Comparison of ENCODE assay signal across 8 cellular contexts in genomic region chr10:100006241-100006886, GRCh38. TPM values are rescaled to one million over a fixed set of nuclear protein-coding genes. Genes with fewer than 3 reads are reported as not detected.
A peak's percentile ranks its signal among the peaks of the same experiment; 100 is the strongest.
DNase-seq lines count a peak whose midpoint lies in the region; ATAC-seq and TF ChIP-seq lines count a peak whose summit lies in the region.

No MANE protein-coding gene starts in this region.

- H3K27ac ChIP-seq in heart left ventricle (peak overlapping the region in 10 of 12 donors; percentile 30 to 85 (median 46)), SJSA1 (peak overlapping the region; percentile 91), spleen (peak overlapping the region in 7 of 8 donors; percentile 52 to 80 (median 71))

- TF ChIP-seq CTCF in heart left ventricle (IDR thresholded peaks at IDR 0.05) (no peak), fibroblast of the aortic adventitia (IDR thresholded peaks at IDR 0.05; ENCODE audit: insufficient read depth, low read length) (no peak), spleen (IDR thresholded peaks at IDR 0.05 in 8 of 11, conservative IDR thresholded peaks at IDR 0.05 in 3 of 11) (no peak)

- TF ChIP-seq POLR2A in heart left ventricle (IDR thresholded peaks at IDR 0.05) = no peak
- no peak for TF ChIP-seq POLR2A in spleen (IDR thresholded peaks at IDR 0.05)

- peaks cover 3 to 72% (median 40%) of the 10 kb centered on the region in 12 donors for H3K4me1 ChIP-seq in heart left ventricle
- H3K4me1 ChIP-seq in SJSA1 (replicated peaks) = peaks cover 64% of the 10 kb centered on the region
- peaks cover 20 to 72% (median 44%) of the 10 kb centered on the region in 6 donors for H3K4me1 ChIP-seq in spleen

- H3K36me3 ChIP-seq in heart left ventricle (no peaks in the 10 kb centered on the region), SJSA1 (peaks cover 5% of the 10 kb centered on the region), spleen (no peaks in the 10 kb centered on the region)

- no peak for DNase-seq in heart left ventricle
- no peak for DNase-seq in Right ventricle myocardium superior
- peak; percentile 79 to 89 for DNase-seq in SJSA1 (ENCODE audit: low read depth in 1 of 2, low spot score in 2 of 2)
- DNase-seq in fibroblast of the aortic adventitia (ENCODE audit: low read depth) = peak; percentile 95
- DNase-seq in spleen = no peak
- no peak for DNase-seq in NK-92 (lab: John Stamatoyannopoulos, UW; ENCODE audit: unreplicated experiment)
- no peak for DNase-seq in GF-D8 (lab: John Stamatoyannopoulos, UW)

- intact Hi-C loops in heart left ventricle (cut with DNase I) = loop anchor here in 9 of 10 donors (5.0 to 10.0 kb wide), 10 partner anchors 34 to 102 kb away; no protein-coding TSS in a partner anchor
- intact Hi-C loops in Right ventricle myocardium superior (cut with DNase I) = no loop called here
- intact Hi-C loops in spleen (cut with DNase I; ENCODE audit: low total_unique reads) = no loop called here

- H3K9me3 ChIP-seq in heart left ventricle (no peaks in the 10 kb centered on the region), SJSA1 (replicated peaks) (no peaks in the 10 kb centered on the region), spleen (no peaks in the 10 kb centered on the region)

- no peaks in the 10 kb centered on the region for H3K27me3 ChIP-seq in heart left ventricle
- no peaks in the 10 kb centered on the region for H3K27me3 ChIP-seq in SJSA1 (replicated peaks)
- no peaks in the 10 kb centered on the region for H3K27me3 ChIP-seq in spleen (replicated peaks in 1 of 7)

- H3K4me3 ChIP-seq in heart left ventricle (no peak overlapping the region), SJSA1 (peak overlapping the region; percentile 11), fibroblast of the aortic adventitia (ENCODE audit: low read depth, low read length) (peak overlapping the region; percentile 48), spleen (peak overlapping the region in 1 of 8 donors; percentile 15)

- WGBS in heart left ventricle, 4 donors = 50 to 62% (median 56%) methylated on average over 4 of the region's 4 CpGs
- 38 to 58% (median 50%) methylated on average over 4 of the region's 4 CpGs for WGBS in spleen, 5 donors

- ATAC-seq in heart left ventricle (peak in 3 of 4 donors; percentile 55 to 62 (median 60)), Right ventricle myocardium superior (ENCODE audit: poor library complexity) (no peak), GM21576 (IDR thresholded peaks at IDR 0.05; ENCODE audit: unreplicated experiment) (no peak)

RNA-seq across cellular contexts. Expression of gene DNMBP, which starts 3.4 kb away (rescaled TPM):
- total RNA-seq in heart left ventricle = 10 to 100 TPM in 1 of 9 donors, 1 to 10 TPM in 8; 3.9 to 11.5 (median 7.2) TPM
- 1 to 10 TPM; 4.6 to 6.1 TPM for polyA plus RNA-seq in heart left ventricle
- 5.7 TPM for total RNA-seq in Right ventricle myocardium superior
- 7.7 and 11.0 TPM in 2 replicates for total RNA-seq in SJSA1 (2014; rRNA removed; shearing (Covaris generic))
- total RNA-seq in fibroblast of the aortic adventitia (ENCODE audit: low replicate concordance) = 24.9 and 62.4 TPM in 2 replicates
- 10 to 100 TPM; 15.3 to 19.5 (median 16.9) TPM for total RNA-seq in spleen
- 1 to 10 TPM; 4.6 to 8.9 (median 6.3) TPM for polyA plus RNA-seq in spleen

Comparison
In these comparisons a context has a peak if more than half of its experiments do, and no peak if none do; other contexts are left out.
1. ATAC-seq: peak in heart left ventricle (3 of 4); none in Right ventricle myocardium superior (single experiment) and GM21576 (single experiment).
2. intact Hi-C loops: an anchor here in heart left ventricle (5.0 to 10.0 kb wide); none called in Right ventricle myocardium superior and spleen.
3. DNase-seq: peak in SJSA1 (2 of 2) and fibroblast of the aortic adventitia (single experiment); none in heart left ventricle (0 of 5), Right ventricle myocardium superior (single experiment), spleen (single experiment), NK-92 (single experiment) and GF-D8 (single experiment).
4. H3K4me3 ChIP-seq: peak in SJSA1 (single experiment) and fibroblast of the aortic adventitia (single experiment); none in heart left ventricle (0 of 12).
5. Peak in every context shown above with its lines, with median percentiles within 50 percentile points of each other: H3K27ac ChIP-seq.